ENCODE assay signal across 8 cellular contexts in the genomic region with DNA sequence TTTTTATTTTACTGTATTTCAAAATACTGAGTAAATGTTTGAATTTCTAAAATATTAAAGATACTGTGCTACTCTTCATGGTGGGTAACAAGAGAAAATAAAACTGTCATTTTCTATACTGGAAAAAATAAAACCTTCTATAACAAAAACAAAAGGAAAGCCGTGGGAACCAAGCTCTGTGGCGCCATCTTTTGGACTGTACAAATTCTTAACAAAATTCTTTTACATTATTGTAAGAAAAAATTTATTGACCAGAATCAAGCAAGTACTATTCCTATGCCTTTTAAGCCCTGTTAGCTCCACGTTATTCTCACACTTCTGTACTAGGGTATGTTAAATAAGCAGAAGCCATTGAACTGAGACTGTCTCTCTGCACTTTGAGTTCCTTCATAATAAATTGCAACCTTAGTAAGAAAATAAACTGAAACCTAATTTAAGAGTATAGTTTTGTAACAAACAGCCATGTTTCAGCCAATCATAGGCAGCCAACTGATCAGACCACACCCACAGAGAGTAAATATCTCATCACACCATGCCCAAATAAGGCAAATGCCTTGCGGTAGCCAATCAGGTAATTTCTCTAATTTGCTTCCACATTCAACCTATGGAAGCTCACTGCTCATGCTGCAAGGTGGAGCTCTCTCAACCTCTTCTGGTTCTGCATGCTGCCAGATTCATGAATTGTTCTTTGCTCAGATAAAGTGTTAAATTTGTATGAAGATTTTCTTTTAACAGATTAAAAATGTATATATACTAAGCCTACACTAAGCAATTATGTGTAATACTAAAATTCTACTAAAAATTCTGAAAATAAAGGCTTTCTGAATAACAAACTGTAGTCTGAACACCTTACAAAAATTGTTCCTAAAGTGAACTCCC. TPM values are rescaled to one million over a fixed set of nuclear protein-coding genes. Genes with fewer than 3 reads are reported as not detected.
DNase-seq lines count a peak whose midpoint lies in the region; ATAC-seq and TF ChIP-seq lines count a peak whose summit lies in the region.

No MANE protein-coding gene starts in this region.

- H3K36me3 ChIP-seq in CD4-positive, alpha-beta memory T cell (ENCODE audit: insufficient read depth, low read length) = no peaks in the 10 kb centered on the region
- no peaks in the 10 kb centered on the region for H3K36me3 ChIP-seq in OCI-LY7 (ENCODE audit: insufficient read depth, low read length)

- H3K4me1 Mint-ChIP-seq in CD4-positive, alpha-beta memory T cell = peaks cover 0 to 3% (median 0%) of the 10 kb centered on the region in 4 donors
- H3K4me1 Mint-ChIP-seq in nephron progenitor cell = peaks cover 8% of the 10 kb centered on the region

- H3K27me3 ChIP-seq in CD4-positive, alpha-beta memory T cell (ENCODE audit: insufficient read depth, low read length) = no peaks in the 10 kb centered on the region
- H3K27me3 ChIP-seq in dorsolateral prefrontal cortex = no peaks in the 10 kb centered on the region

- H3K27ac Mint-ChIP-seq in CD4-positive, alpha-beta memory T cell = no peak overlapping the region
- H3K27ac Mint-ChIP-seq in nephron progenitor cell = no peak overlapping the region

- TF ChIP-seq CTCF in OCI-LY7 (conservative IDR thresholded peaks at IDR 0.05; ENCODE audit: low read length) (peak; percentile 80), dorsolateral prefrontal cortex (IDR thresholded peaks at IDR 0.05 in 54 of 56, conservative IDR thresholded peaks at IDR 0.05 in 2 of 56; ENCODE audit: low read depth in 1 of 56, partially characterized antibody in 56 of 56) (peak in 51 of 56 donors; percentile 25 to 74 (median 53)), nephron progenitor cell (IDR thresholded peaks at IDR 0.05) (peak; percentile 35)

- H3K9me2 ChIP-seq in OCI-LY7 (ENCODE audit: insufficient read depth, low read length) = no peaks in the 10 kb centered on the region

- POLR2A ChIA-PET in CD4-positive, alpha-beta memory T cell (lab: Charles Lee; ENCODE audit: partially characterized antibody) = no interaction called here
- POLR2A ChIA-PET in OCI-LY7 (lab: Charles Lee) = interaction anchor here (0.7 to 1.0 kb wide), 2 partner anchors 14 to 227 kb away, joined by 3 to 4 read pairs; no protein-coding TSS in a partner anchor

- H3K9me3 ChIP-seq in CD4-positive, alpha-beta memory T cell (ENCODE audit: control insufficient read depth in 1 of 2, low read length in 2 of 2) = no peaks in the 10 kb centered on the region
- H3K9me3 ChIP-seq in OCI-LY7 (ENCODE audit: low read length) = no peaks in the 10 kb centered on the region

- H3K4me3 Mint-ChIP-seq in CD4-positive, alpha-beta memory T cell = no peak overlapping the region
- no peak overlapping the region for H3K4me3 Mint-ChIP-seq in nephron progenitor cell

- no peak overlapping the region for H3K4me3 ChIP-seq in CD4-positive, alpha-beta memory T cell (ENCODE audit: low read length in 2 of 2)
- H3K4me3 ChIP-seq in OCI-LY7 (ENCODE audit: low read depth, low read length, poor library complexity, severe bottlenecking) (no peak overlapping the region), dorsolateral prefrontal cortex (no peak overlapping the region)

- H4K20me1 ChIP-seq in OCI-LY7 (ENCODE audit: insufficient read depth, low read length) = no peaks in the 10 kb centered on the region

- H3K27ac ChIP-seq in CD4-positive, alpha-beta memory T cell (ENCODE audit: low read depth, low read length) = no peak overlapping the region
- H3K27ac ChIP-seq in OCI-LY7 (ENCODE audit: low read depth, low read length, poor library complexity, severe bottlenecking) = no peak overlapping the region
- H3K27ac ChIP-seq in dorsolateral prefrontal cortex = peak overlapping the region in 15 of 59 donors; percentile 0 to 75 (median 26)

- peaks cover 27 to 63% of the 10 kb centered on the region in 2 donors for H3K36me3 Mint-ChIP-seq in CD4-positive, alpha-beta memory T cell
- H3K36me3 Mint-ChIP-seq in nephron progenitor cell (ENCODE audit: low read depth) = peaks cover 79% of the 10 kb centered on the region

- ATAC-seq in GM21423 (IDR thresholded peaks at IDR 0.05; ENCODE audit: unreplicated experiment) (peak; percentile 55), HG02970 (IDR thresholded peaks at IDR 0.05; ENCODE audit: low FRiP score, unreplicated experiment) (no peak), GM21786 (IDR thresholded peaks at IDR 0.05; ENCODE audit: unreplicated experiment) (no peak)

- CTCF ChIA-PET in CD4-positive, alpha-beta memory T cell (lab: Charles Lee; ENCODE audit: partially characterized antibody) = interaction anchor here (0.9 to 1.9 kb wide), 5 partner anchors 15 to 617 kb away, joined by 3 to 4 read pairs (median 4); a partner anchor contains a TSS
- CTCF ChIA-PET in OCI-LY7 (lab: Charles Lee; ENCODE audit: unreplicated experiment) = no interaction called here

- H3K4me2 ChIP-seq in OCI-LY7 (ENCODE audit: low read length) = no peak overlapping the region

- no peak overlapping the region for H2AFZ ChIP-seq in OCI-LY7 (ENCODE audit: low read length)

- peak in 3 of 5 donors; percentile 2 to 9 (median 6) for DNase-seq in CD4-positive, alpha-beta memory T cell
- DNase-seq in OCI-LY7 (ENCODE audit: low spot score) (peak; percentile 22), dorsolateral prefrontal cortex (no peak), nephron progenitor cell (no peak), C1 segment of cervical spinal cord (lab: John Stamatoyannopoulos, UW) (no peak)

- no peaks in the 10 kb centered on the region for H3K4me1 ChIP-seq in CD4-positive, alpha-beta memory T cell (ENCODE audit: insufficient read depth, low read length)
- H3K4me1 ChIP-seq in OCI-LY7 (ENCODE audit: insufficient read depth, low read length, poor library complexity, severe bottlenecking) = no peaks in the 10 kb centered on the region

- no peaks in the 10 kb centered on the region for H3K27me3 Mint-ChIP-seq in CD4-positive, alpha-beta memory T cell
- peaks cover 2% of the 10 kb centered on the region for H3K27me3 Mint-ChIP-seq in nephron progenitor cell (ENCODE audit: low read depth, poor library complexity)

- intact Hi-C loops in CD4-positive, alpha-beta memory T cell (cut with micrococcal nuclease) = loop anchor here (1.0 kb wide), 2 partner anchors 188 to 616 kb away; a partner anchor contains a TSS
- intact Hi-C loops in OCI-LY7 (cut with micrococcal nuclease; ENCODE audit: unreplicated experiment) = loop anchor here (1.0 kb wide), 1 partner anchor 188 kb away; no protein-coding TSS in a partner anchor
- intact Hi-C loops in dorsolateral prefrontal cortex (cut with DNase I) = loop anchor here (5.0 kb wide), 2 partner anchors 90 to 190 kb away; no protein-coding TSS in a partner anchor

- no peaks in the 10 kb centered on the region for H3K9me3 Mint-ChIP-seq in CD4-positive, alpha-beta memory T cell
- H3K9me3 Mint-ChIP-seq in nephron progenitor cell = peaks cover 10% of the 10 kb centered on the region

- no peaks in the 10 kb centered on the region for H3K79me2 ChIP-seq in OCI-LY7 (ENCODE audit: insufficient read depth, low read depth, low read length)

- no TSS peak for BruUV-seq in OCI-LY7 (replicated peaks; lab: Mats Ljungman, UMichigan)

RNA-seq across cellular contexts. Expression of a gene that starts 42.2 kb away (rescaled TPM):
- total RNA-seq in CD4-positive, alpha-beta memory T cell = 10 to 100 TPM; 20.0 to 22.3 TPM
- 10 to 100 TPM; 19.3 to 19.6 TPM for polyA plus RNA-seq in CD4-positive, alpha-beta memory T cell
- total RNA-seq in OCI-LY7 (2014; rRNA removed; shearing (Covaris generic)) = 15.6 and 17.1 TPM in 2 replicates
- total RNA-seq in OCI-LY7 (2022) (26.3 and 29.7 TPM in 2 replicates), dorsolateral prefrontal cortex (100 to 1,000 TPM in 4 of 120 experiments, 10 to 100 TPM in 116; 29.2 to 189 (median 49.2) TPM)

Comparison
In these comparisons a context has a peak if more than half of its experiments do, and no peak if none do; other contexts are left out.
1. DNase-seq: peak in CD4-positive, alpha-beta memory T cell (3 of 5) and OCI-LY7 (single experiment); none in dorsolateral prefrontal cortex (0 of 10), nephron progenitor cell (single experiment) and C1 segment of cervical spinal cord (0 of 14).
2. Peak in every context shown above with its lines, with median percentiles within 50 percentile points of each other: CTCF ChIP-seq.